1 cellular context compared by ENCODE assay signal in genomic region chr16:69444873-69445517, GRCh38.
TF ChIP-seq lines count a peak whose summit lies in the region.

No MANE protein-coding gene starts in this region.

TF ChIP-seq in SK-N-SH, 30 proteins besides CTCF, POLR2A, EP300 and RAD21 (continued from another document):
- TF ChIP-seq TAF1 (IDR thresholded peaks at IDR 0.05; ENCODE audit: borderline replicate concordance, low read depth, low read length): no peak
- TF ChIP-seq SIN3A (IDR thresholded peaks at IDR 0.05; ENCODE audit: borderline replicate concordance, low read depth, low read length): no peak
- no peak for TF ChIP-seq EZH2phosphoT487 (IDR thresholded peaks at IDR 0.05; ENCODE audit: borderline replicate concordance, low read depth)
- no peak for TF ChIP-seq NFIC (IDR thresholded peaks at IDR 0.05; ENCODE audit: borderline replicate concordance)
- no peak for TF ChIP-seq RXRA (IDR thresholded peaks at IDR 0.05; ENCODE audit: borderline replicate concordance, low read depth)
- TF ChIP-seq REST (IDR thresholded peaks at IDR 0.05; ENCODE audit: low read depth, low read length): no peak
- TF ChIP-seq GABPA (IDR thresholded peaks at IDR 0.05; ENCODE audit: low read depth): no peak
- no peak for TF ChIP-seq USF2 (IDR thresholded peaks at IDR 0.05; ENCODE audit: borderline replicate concordance, low read depth, low read length)
- no peak for TF ChIP-seq TCF12 (IDR thresholded peaks at IDR 0.05)
- no peak for TF ChIP-seq MXI1 (IDR thresholded peaks at IDR 0.05; ENCODE audit: low read depth, low read length)
- TF ChIP-seq MEF2A (IDR thresholded peaks at IDR 0.05; ENCODE audit: borderline replicate concordance, low read depth): no peak
